ENCODE assay signal across 8 cellular contexts in the genomic region with DNA sequence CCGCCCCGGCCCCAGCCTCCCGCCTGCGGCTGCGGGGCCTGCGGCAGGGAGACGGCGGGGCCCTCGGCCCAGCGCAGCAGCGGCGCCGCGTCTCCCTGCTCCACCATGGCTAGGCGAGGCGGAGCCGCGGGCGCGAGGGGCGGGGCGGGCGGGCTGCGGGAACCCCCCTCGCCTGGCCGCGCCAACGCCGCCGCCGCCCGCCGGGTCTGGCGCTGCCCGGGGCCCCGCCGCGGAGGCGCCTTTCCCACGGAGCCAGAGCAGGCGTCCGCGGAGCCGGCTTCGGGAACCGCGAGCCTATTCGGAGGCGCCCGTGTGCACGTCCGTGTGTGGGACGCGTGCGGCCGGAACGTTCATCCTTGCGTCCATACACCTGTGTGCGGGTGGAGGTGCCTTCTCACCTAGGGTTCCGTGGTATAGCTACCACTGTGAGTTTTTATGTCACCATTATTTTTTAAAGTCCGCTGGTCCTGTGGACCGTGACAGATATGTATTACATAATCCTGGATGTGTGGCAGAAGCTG. TPM values are rescaled to one million over a fixed set of nuclear protein-coding genes. Genes with fewer than 3 reads are reported as not detected.
DNase-seq lines count a peak whose midpoint lies in the region; ATAC-seq lines count a peak whose summit lies in the region.

A gene with protein sequence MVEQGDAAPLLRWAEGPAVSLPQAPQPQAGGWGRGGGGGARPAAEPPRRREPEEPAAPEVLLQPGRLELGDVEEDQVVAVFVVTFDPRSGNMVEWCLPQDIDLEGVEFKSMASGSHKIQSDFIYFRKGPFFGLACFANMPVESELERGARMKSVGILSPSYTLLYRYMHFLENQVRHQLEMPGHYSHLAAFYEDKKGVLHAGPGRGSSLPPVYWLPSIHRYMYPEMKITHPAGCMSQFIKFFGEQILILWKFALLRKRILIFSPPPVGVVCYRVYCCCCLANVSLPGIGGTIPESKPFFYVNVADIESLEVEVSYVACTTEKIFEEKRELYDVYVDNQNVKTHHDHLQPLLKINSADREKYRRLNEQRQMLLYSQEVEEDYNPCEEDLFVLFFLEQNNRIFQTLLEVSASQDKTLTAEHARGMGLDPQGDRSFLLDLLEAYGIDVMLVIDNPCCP (minus strand): TSS at position 120 of the 521 bp plus-strand sequence. CDS start 13 bp downstream, at position 107.

- ATAC-seq in HG02870 (IDR thresholded peaks at IDR 0.05; ENCODE audit: unreplicated experiment), result peak; percentile 76

- H3K36me3 ChIP-seq in esophagus (ENCODE audit: control insufficient read depth in 2 of 2, insufficient read depth in 2 of 2, low read length in 1 of 2), result no peaks in the 10 kb centered on the region

- 0 to 1% methylated on average over 49 to 62 of the region's 62 CpGs for WGBS in esophagus, 2 donors

- no peaks in the 10 kb centered on the region for H3K27me3 ChIP-seq in esophagus (ENCODE audit: control insufficient read depth in 1 of 2, insufficient read depth in 2 of 2, low read length in 2 of 2)

- H3K27ac ChIP-seq in esophagus (ENCODE audit: low read depth in 2 of 2, low read length in 1 of 2), result peak within 1 kb of the TSS; percentile 67 to 82

- H3K9me3 ChIP-seq in esophagus (ENCODE audit: control insufficient read depth in 2 of 2, insufficient read depth in 1 of 2, low read depth in 1 of 2, low read length in 1 of 2), result no peaks in the 10 kb centered on the region

- H3K4me1 ChIP-seq in esophagus (ENCODE audit: control insufficient read depth in 2 of 2, insufficient read depth in 2 of 2, low read length in 1 of 2), result peaks cover 4 to 5% of the 10 kb centered on the region in 2 donors

- DNase-seq in NCI-H82 (lab: John Stamatoyannopoulos, UW) (peak; percentile 61), NCI-H82 treated with DMSO at 0.1 percent for 48 hours (lab: John Stamatoyannopoulos, UW; ENCODE audit: unreplicated experiment) (no peak), NCI-H345 (lab: John Stamatoyannopoulos, UW) (peak; percentile 69), activated T-cell treated with anti-CD3 and anti-CD28 coated beads for 1 hour (ENCODE audit: low read depth) (peak; percentile 44), myocyte (ENCODE audit: low read depth) (peak; percentile 54)
- DNase-seq in stimulated activated naive CD4-positive, alpha-beta T cell treated with Interleukin-2 at 50 U/mL for 16 hours (lab: John Stamatoyannopoulos, UW), result peak; percentile 55

- peak within 1 kb of the TSS; percentile 68 to 75 for H3K4me3 ChIP-seq in esophagus (ENCODE audit: low read depth in 1 of 2, low read length in 2 of 2)

RNA-seq across cellular contexts. Expression of the gene that starts here (rescaled TPM):
- polyA plus RNA-seq in esophagus, result 1 to 10 TPM; 4.5 to 4.7 TPM
- total RNA-seq in myocyte, result 2.3 TPM in 2 replicates
- polyA plus RNA-seq in myocyte (2012), result 3.4 TPM
